8 cellular contexts compared by ENCODE assay signal in genomic region chr21:33479679-33480480, GRCh38. TPM values are rescaled to one million over a fixed set of nuclear protein-coding genes. Genes with fewer than 3 reads are reported as not detected.
DNase-seq lines count a peak whose midpoint lies in the region; ATAC-seq and TF ChIP-seq lines count a peak whose summit lies in the region.

Gene TMEM50B, minus strand, starts transcription at chr21:33479974. Its CDS starts 11,089 bp downstream, at chr21:33468885.

- peaks cover 6% of the 10 kb centered on the region for H3K4me1 Mint-ChIP-seq in WTC11

- H3K27me3 Mint-ChIP-seq in WTC11 (ENCODE audit: low read depth) = peaks cover 8% of the 10 kb centered on the region

- H3K4me3 ChIP-seq in cardiac fibroblast (replicated peaks in 1 of 2; ENCODE audit: low read depth in 2 of 2, low read length in 2 of 2) = peak within 1 kb of the TSS; percentile 73 to 83

- no peak for TF ChIP-seq CTCF in WTC11 (IDR thresholded peaks at IDR 0.05)
- TF ChIP-seq CTCF in cardiac fibroblast (IDR thresholded peaks at IDR 0.05; ENCODE audit: low read depth, low read length) = peak; percentile 35

- DNase-seq in AG08396 (ENCODE audit: low spot score) (peak; percentile 99), NCI-H2227 treated with DMSO at 0.1 percent for 48 hours (lab: John Stamatoyannopoulos, UW) (peak; percentile 96), WTC11 (ENCODE audit: low spot score) (peak; percentile 95), cardiac fibroblast (ENCODE audit: low read depth in 2 of 2) (peak; percentile 94 to 98), inferior parietal cortex (ENCODE audit: extremely low spot score) (peak; percentile 89)
- peak; percentile 94 to 97 for DNase-seq in stimulated activated CD4-positive, alpha-beta T cell treated with anti-CD3 and anti-CD28 coated beads, Interleukin-12 subunit alpha, Interleukin-12 subunit beta, amount 100 ng/mL, for 24 hours (ENCODE audit: low read depth in 2 of 2)

- ATAC-seq in GM18909 (IDR thresholded peaks at IDR 0.05; ENCODE audit: poor library complexity, unreplicated experiment) (peak; percentile 90), HG03175 (IDR thresholded peaks at IDR 0.05; ENCODE audit: unreplicated experiment) (peak; percentile 86), WTC11 (peak; percentile 94)

- no peaks in the 10 kb centered on the region for H3K9me3 Mint-ChIP-seq in WTC11

- peak within 1 kb of the TSS; percentile 82 for H3K4me3 Mint-ChIP-seq in WTC11

- H3K27ac Mint-ChIP-seq in WTC11 = peak within 1 kb of the TSS; percentile 97

- H3K36me3 Mint-ChIP-seq in WTC11 = no peaks in the 10 kb centered on the region

- CTCF ChIA-PET in WTC11 (lab: Charles Lee) = interaction anchor here (0.5 to 2.5 kb wide), 25 partner anchors 11 to 413 kb away, joined by 3 to 14 read pairs (median 3); partner anchors contain the start of genes DNAJC28 and GART

- POLR2A ChIA-PET in WTC11 (lab: Charles Lee) = interaction anchor here (0.5 to 3.0 kb wide), 8 partner anchors 12 to 353 kb away, joined by 3 to 15 read pairs (median 4); partner anchors contain the start of gene DNAJC28

TF ChIP-seq in WTC11, 78 proteins besides CTCF, POLR2A, EP300 and RAD21 (continues in another document):
- no peak for TF ChIP-seq ZNF671 (CRISPR knock-in tag; IDR thresholded peaks at IDR 0.05)
- TF ChIP-seq ARID4B (CRISPR knock-in tag; IDR thresholded peaks at IDR 0.05; ENCODE audit: borderline replicate concordance) = peak; percentile 67; the same call in 1 of the 2 replicates
- TF ChIP-seq ZSCAN18 (CRISPR knock-in tag; IDR thresholded peaks at IDR 0.05) = no peak
- peak; percentile 76; the same call in 1 of the 2 replicates for TF ChIP-seq PRDM15 (CRISPR knock-in tag; IDR thresholded peaks at IDR 0.05)
- 0 out of 2 replicates have a peak, but pooled peaks have one; percentile 44 for TF ChIP-seq TEAD1 (CRISPR knock-in tag; IDR thresholded peaks at IDR 0.05)
- no peak for TF ChIP-seq AR (CRISPR knock-in tag; IDR thresholded peaks at IDR 0.05)
- 0 out of 2 replicates have a peak, but pooled peaks have one; percentile 18 for TF ChIP-seq NFYB (CRISPR knock-in tag; conservative IDR thresholded peaks at IDR 0.05; ENCODE audit: low read depth)
- TF ChIP-seq, protein P1, sequence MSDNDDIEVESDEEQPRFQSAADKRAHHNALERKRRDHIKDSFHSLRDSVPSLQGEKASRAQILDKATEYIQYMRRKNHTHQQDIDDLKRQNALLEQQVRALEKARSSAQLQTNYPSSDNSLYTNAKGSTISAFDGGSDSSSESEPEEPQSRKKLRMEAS (CRISPR knock-in tag; IDR thresholded peaks at IDR 0.05) = peak; percentile 68; the same call in 1 of the 2 replicates
- no peak; the same call in 1 of the 2 replicates for TF ChIP-seq JUN (CRISPR knock-in tag; IDR thresholded peaks at IDR 0.05)
- 0 out of 2 replicates have a peak, but pooled peaks have one; percentile 24 for TF ChIP-seq ZNF232 (CRISPR knock-in tag; IDR thresholded peaks at IDR 0.05)
- TF ChIP-seq ZBTB43 (CRISPR knock-in tag; IDR thresholded peaks at IDR 0.05) = no peak
- no peak for TF ChIP-seq NR1H2 (CRISPR knock-in tag; IDR thresholded peaks at IDR 0.05)

RNA-seq across cellular contexts. Expression of gene TMEM50B, which starts in this region (rescaled TPM):
- 21.0 to 26.0 TPM (median 25.4 TPM) in 3 replicates for total RNA-seq in WTC11 (2021)

Comparison
In these comparisons a context has a peak if more than half of its experiments do, and no peak if none do; other contexts are left out.
1. Peak in every context shown above with its lines: DNase-seq, ATAC-seq and H3K4me3 ChIP-seq.